ENCODE assay signal across 19 cellular contexts in the genomic region with DNA sequence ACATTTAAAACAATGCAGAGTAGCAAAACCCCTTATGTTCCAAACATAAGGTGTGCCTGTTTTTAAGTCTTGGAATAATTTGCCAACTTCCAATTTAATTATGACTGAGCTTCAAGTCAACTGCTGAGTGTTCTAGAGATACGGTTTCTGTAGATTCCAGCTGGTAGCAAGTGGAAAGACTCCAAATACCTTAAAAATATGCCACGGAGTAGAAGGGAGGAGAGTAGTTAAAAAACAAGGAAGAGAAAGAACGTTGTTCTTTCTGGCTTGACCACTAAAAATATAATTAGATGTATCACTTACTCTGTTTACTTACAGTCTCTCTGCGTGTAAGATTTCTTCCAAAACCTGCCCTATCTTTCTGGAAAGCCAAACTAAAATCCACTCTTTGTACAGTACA. TPM values are rescaled to one million over a fixed set of nuclear protein-coding genes. Genes with fewer than 3 reads are reported as not detected.
DNase-seq lines count a peak whose midpoint lies in the region; ATAC-seq, FAIRE-seq and TF ChIP-seq lines count a peak whose summit lies in the region.
"Had no signal": no experiment of that assay in that cellular context is flagged by ENCODE, and none has a peak within 500 bp of the region (broad histone marks: within the 10 kb centered on the region; RNA-seq: fewer than 3 reads in every experiment).

No MANE protein-coding gene starts in this region.

- H3K27ac ChIP-seq in mammary epithelial cell (ENCODE audit: insufficient read depth, low read depth, low read length) (no peak overlapping the region), HepG2 (ENCODE audit: extremely low read length, insufficient read depth, low read length) (no peak overlapping the region), suprapubic skin (peak overlapping the region; percentile 89)
- H3K27ac ChIP-seq: brain microvascular endothelial cell, HL-60 had no signal

- TF ChIP-seq POLR2A in HepG2 (IDR thresholded peaks at IDR 0.05; ENCODE audit: insufficient read depth in 1 of 2, low read depth in 2 of 2, low read length in 2 of 2): no peak
- TF ChIP-seq POLR2A in suprapubic skin (IDR thresholded peaks at IDR 0.05): no peak

- H3K4me3 ChIP-seq in mammary epithelial cell (replicated peaks in 1 of 3; ENCODE audit: insufficient read depth in 1 of 3, low read depth in 2 of 3, low read length in 3 of 3) (no peak overlapping the region), HepG2 (replicated peaks in 1 of 3; ENCODE audit: insufficient read depth in 1 of 3, low read depth in 2 of 3, low read length in 3 of 3) (no peak overlapping the region), suprapubic skin (peak overlapping the region; percentile 41)

- no peaks in the 10 kb centered on the region for H3K27me3 ChIP-seq in mammary epithelial cell (ENCODE audit: insufficient read depth, low read length)
- no peaks in the 10 kb centered on the region for H3K27me3 ChIP-seq in HepG2 (ENCODE audit: control insufficient read depth in 1 of 2, insufficient read depth in 2 of 2, low read length in 2 of 2)
- H3K27me3 ChIP-seq in suprapubic skin: no peaks in the 10 kb centered on the region
- H3K27me3 ChIP-seq: brain microvascular endothelial cell had no signal

- DNase-seq in NCI-H1092 treated with DMSO at 0.1 percent for 48 hours (lab: John Stamatoyannopoulos, UW) (peak; percentile 45), NCI-H1092 (lab: John Stamatoyannopoulos, UW) (no peak), mammary epithelial cell (no peak), HepG2 (ENCODE audit: low spot score) (no peak), suprapubic skin (ENCODE audit: low spot score in 2 of 2) (no peak), activated gamma-delta T cell (lab: John Stamatoyannopoulos, UW) (no peak), SHP77 treated with DMSO at 0.1 percent for 48 hours (lab: John Stamatoyannopoulos, UW) (no peak), frontal cortex (ENCODE audit: low spot score in 2 of 2) (no peak)
- DNase-seq: activated CD8-positive, alpha-beta memory T cell treated with anti-CD3 and anti-CD28 coated beads for 24 hours; activated effector memory CD4-positive, alpha-beta T cell treated with Interleukin-2 at 50 U/mL for 16 hours; brain microvascular endothelial cell; CD4-positive, alpha-beta memory T cell; HFFc6; Karpas-422; NCI-H82; stimulated activated CD4-positive, alpha-beta T cell treated with anti-CD3 and anti-CD28 coated beads, Interleukin-2, amount 100 ng/mL, for 24 hours had no signal

- H2AFZ ChIP-seq in mammary epithelial cell (ENCODE audit: low read depth, low read length): no peak overlapping the region
- peak overlapping the region; percentile 69 for H2AFZ ChIP-seq in HepG2 (ENCODE audit: low read length)

- H3K4me1 ChIP-seq in mammary epithelial cell (ENCODE audit: insufficient read depth, low read length) (peaks cover 43% of the 10 kb centered on the region), HepG2 (ENCODE audit: insufficient read depth, low read length) (peaks cover 42% of the 10 kb centered on the region), suprapubic skin (peaks cover 69% of the 10 kb centered on the region)

- H3K9ac ChIP-seq in mammary epithelial cell (ENCODE audit: insufficient read depth, low read length): no peak overlapping the region
- no peak overlapping the region for H3K9ac ChIP-seq in HepG2 (ENCODE audit: insufficient read depth, low read depth, low read length)

- H4K20me1 ChIP-seq in mammary epithelial cell (ENCODE audit: insufficient read depth, low read length): no peaks in the 10 kb centered on the region
- H4K20me1 ChIP-seq in HepG2 (ENCODE audit: insufficient read depth, low read length): no peaks in the 10 kb centered on the region

- no peak for ATAC-seq in HepG2

- 34% methylated on average over 4 of the region's 4 CpGs for WGBS in mammary epithelial cell (ENCODE audit: low coverage, missing lambda C conversion rate)
- WGBS in HepG2 (ENCODE audit: low lambda C conversion rate): 54% methylated on average over 4 of the region's 4 CpGs
- 19% methylated on average over 4 of the region's 4 CpGs for WGBS in suprapubic skin

- H3K36me3 ChIP-seq in mammary epithelial cell (ENCODE audit: insufficient read depth, low read length) (no peaks in the 10 kb centered on the region), HepG2 (replicated peaks in 1 of 2; ENCODE audit: control insufficient read depth in 1 of 2, insufficient read depth in 2 of 2, low read length in 2 of 2) (no peaks in the 10 kb centered on the region), suprapubic skin (no peaks in the 10 kb centered on the region)
- H3K36me3 ChIP-seq: brain microvascular endothelial cell had no signal

- intact Hi-C loops in mammary epithelial cell (cut with micrococcal nuclease) (no loop called here), HepG2 (cut with micrococcal nuclease; ENCODE audit: unreplicated experiment) (no loop called here)

- no peak for TF ChIP-seq RAD21 in HepG2 (CRISPR knock-in tag; IDR thresholded peaks at IDR 0.05)

- H3K9me3 ChIP-seq in mammary epithelial cell (replicated peaks; ENCODE audit: insufficient read depth, low read length) (no peaks in the 10 kb centered on the region), HepG2 (ENCODE audit: low read length) (no peaks in the 10 kb centered on the region), suprapubic skin (no peaks in the 10 kb centered on the region)

- in situ Hi-C loops in mammary epithelial cell (cut with MboI; ENCODE audit: low sequenced_read_pairs in 2 of 2) (no loop called here), HepG2 (cut with HindIII; ENCODE audit: extremely low pct_ligation_motif_present, low pct_unique_long_range_greater_than_20kb) (loop anchor here (5.0 kb wide), 1 partner anchor 50 kb away; no protein-coding TSS in a partner anchor)

- dilution Hi-C loops in mammary epithelial cell (cut with HindIII; ENCODE audit: low sequenced_read_pairs): no loop called here

- POLR2A ChIA-PET in HepG2 (lab: Yijun Ruan, JAX): no interaction called here

- H3K4me2 ChIP-seq in mammary epithelial cell (ENCODE audit: insufficient read depth, low read depth, low read length) (peak overlapping the region; percentile 79), HepG2 (ENCODE audit: low read depth, low read length) (no peak overlapping the region)

- CTCF ChIA-PET in mammary epithelial cell (lab: Charles Lee; ENCODE audit: low non-redundant PET) (no interaction called here), HepG2 (lab: Yijun Ruan, JAX; ENCODE audit: low intra/inter-chr PET ratio, low total read pairs) (no interaction called here)

- TF ChIP-seq EP300 in HepG2 (IDR thresholded peaks at IDR 0.05; ENCODE audit: low read depth in 2 of 2, low read length in 2 of 2): no peak
- no peak for TF ChIP-seq EP300 in HepG2 (CRISPR knock-in tag; IDR thresholded peaks at IDR 0.05; ENCODE audit: borderline replicate concordance)
- TF ChIP-seq EP300 in suprapubic skin (IDR thresholded peaks at IDR 0.05): no peak

- FAIRE-seq in HepG2 (lab: Jason Lieb, UNC) (no peak), frontal cortex (lab: Jason Lieb, UNC) (no peak)
- FAIRE-seq: A204.1, endometrium had no signal

- TF ChIP-seq CTCF in mammary epithelial cell (conservative IDR thresholded peaks at IDR 0.05 in 1 of 2, IDR thresholded peaks at IDR 0.05 in 1 of 2; ENCODE audit: extremely low read depth in 1 of 2, insufficient read depth in 1 of 2, low read depth in 1 of 2, low read length in 2 of 2) (no peak), HepG2 (CRISPR knock-in tag; IDR thresholded peaks at IDR 0.05) (no peak), suprapubic skin (IDR thresholded peaks at IDR 0.05) (no peak)

- no peaks in the 10 kb centered on the region for H3K79me2 ChIP-seq in mammary epithelial cell (ENCODE audit: insufficient read depth, low read length)
- no peaks in the 10 kb centered on the region for H3K79me2 ChIP-seq in HepG2 (ENCODE audit: insufficient read depth, low read length)

- no TSS peak for BruUV-seq in mammary epithelial cell (replicated peaks; lab: Mats Ljungman, UMichigan)
- no TSS peak for BruUV-seq in HepG2 (replicated peaks; lab: Mats Ljungman, UMichigan)

TF ChIP-seq in HepG2, 621 proteins besides CTCF, POLR2A, EP300 and RAD21 (continues in another document):
- TF ChIP-seq FOSL1 (CRISPR knock-in tag; IDR thresholded peaks at IDR 0.05; ENCODE audit: borderline replicate concordance): no peak
- TF ChIP-seq, protein P1, sequence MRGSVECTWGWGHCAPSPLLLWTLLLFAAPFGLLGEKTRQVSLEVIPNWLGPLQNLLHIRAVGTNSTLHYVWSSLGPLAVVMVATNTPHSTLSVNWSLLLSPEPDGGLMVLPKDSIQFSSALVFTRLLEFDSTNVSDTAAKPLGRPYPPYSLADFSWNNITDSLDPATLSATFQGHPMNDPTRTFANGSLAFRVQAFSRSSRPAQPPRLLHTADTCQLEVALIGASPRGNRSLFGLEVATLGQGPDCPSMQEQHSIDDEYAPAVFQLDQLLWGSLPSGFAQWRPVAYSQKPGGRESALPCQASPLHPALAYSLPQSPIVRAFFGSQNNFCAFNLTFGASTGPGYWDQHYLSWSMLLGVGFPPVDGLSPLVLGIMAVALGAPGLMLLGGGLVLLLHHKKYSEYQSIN (CRISPR knock-in tag; IDR thresholded peaks at IDR 0.05; ENCODE audit: borderline replicate concordance): no peak

RNA-seq across cellular contexts. Expression of gene ABLIM1, which starts 24.5 kb away (rescaled TPM):
- total RNA-seq in mammary epithelial cell (100 to 1,000 TPM in 1 of 2 donors, 10 to 100 TPM in 1; 99.9 to 164 TPM), HepG2 (2016; rRNA removed; fragmentation: Illumina TruSeq; extraction: Trizol) (59.4 and 98.7 TPM in 2 replicates), suprapubic skin (100 to 1,000 TPM; 156 to 278 (median 213) TPM), frontal cortex (51.4 TPM)
- polyA plus RNA-seq in mammary epithelial cell (75.0 TPM), HepG2 (2011; rRNA removed) (68.6 and 92.7 TPM in 2 replicates)
- polyA minus RNA-seq in mammary epithelial cell: 117 TPM
- total RNA-seq in HepG2 (2016; cell fraction: cytosol; rRNA removed; fragmentation: Illumina TruSeq; extraction: Trizol; ENCODE audit: low read depth): 9.8 and 11.3 TPM in 2 replicates
- 58.9 and 89.3 TPM in 2 replicates for total RNA-seq in HepG2 (2016; cell fraction: insoluble cytoplasmic fraction; rRNA removed; fragmentation: Illumina TruSeq; extraction: Trizol)
- 46.0 and 48.9 TPM in 2 replicates for total RNA-seq in HepG2 (2016; cell fraction: membrane; rRNA removed; fragmentation: Illumina TruSeq; extraction: Trizol)
- 51.3 and 54.7 TPM in 2 replicates for total RNA-seq in HepG2 (2016; cell fraction: nucleus; rRNA removed; fragmentation: Illumina TruSeq; extraction: Trizol)
- polyA plus RNA-seq in HepG2 (2011; cell fraction: cytosol; rRNA removed): 71.2 and 78.6 TPM in 2 replicates
- polyA plus RNA-seq in HepG2 (2011; cell fraction: nucleus; rRNA removed): 66.0 and 78.5 TPM in 2 replicates
- polyA plus RNA-seq in HepG2 (2012): 35.3 and 56.8 TPM in 2 replicates
- polyA plus RNA-seq in HepG2 (2016; cell fraction: cytosol; fragmentation: Illumina TruSeq; extraction: Trizol; ENCODE audit: low read depth): 4.3 and 5.3 TPM in 2 replicates
- polyA plus RNA-seq in HepG2 (2016; cell fraction: insoluble cytoplasmic fraction; fragmentation: Illumina TruSeq; extraction: Trizol; ENCODE audit: low read depth): 63.3 and 64.1 TPM in 2 replicates
- polyA plus RNA-seq in HepG2 (2016; cell fraction: membrane; fragmentation: Illumina TruSeq; extraction: Trizol; ENCODE audit: low read depth): 17.7 and 19.0 TPM in 2 replicates
- polyA plus RNA-seq in HepG2 (2016; cell fraction: nucleus; fragmentation: Illumina TruSeq; extraction: Trizol; ENCODE audit: insufficient read depth, low read depth): 43.5 and 44.5 TPM in 2 replicates
- polyA minus RNA-seq in HepG2 (2011; rRNA and poly(A)+ RNA removed; ENCODE audit: low replicate concordance): 156 and 220 TPM in 2 replicates
- polyA minus RNA-seq in HepG2 (2011; cell fraction: cytosol; rRNA and poly(A)+ RNA removed): 57.6 and 88.5 TPM in 2 replicates
- 98.6 and 111 TPM in 2 replicates for polyA minus RNA-seq in HepG2 (2011; cell fraction: nucleus; rRNA and poly(A)+ RNA removed)
